ENCODE assay signal across 8 cellular contexts in the genomic region with DNA sequence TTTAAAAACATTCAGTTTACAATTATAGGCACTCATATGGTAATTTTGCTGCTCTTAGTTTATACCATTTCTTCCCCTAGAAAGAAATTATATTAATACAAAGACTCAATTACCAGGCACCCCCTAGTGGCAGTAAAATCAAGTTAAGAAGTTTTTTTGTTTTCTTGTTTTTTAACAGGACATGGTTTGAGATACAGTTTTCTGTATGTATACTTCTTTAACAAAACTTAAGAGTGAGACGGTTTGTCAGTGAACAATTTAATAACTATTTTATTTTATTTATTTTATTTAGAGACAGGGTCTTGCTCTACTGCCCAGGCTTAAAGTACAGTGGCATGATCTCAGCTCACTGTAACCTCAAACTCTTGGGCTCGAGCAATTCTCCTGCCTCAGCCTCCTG.
DNase-seq lines count a peak whose midpoint lies in the region; ATAC-seq and TF ChIP-seq lines count a peak whose summit lies in the region.

No MANE protein-coding gene starts in this region.

- POLR2A ChIA-PET in PC-3 (lab: Charles Lee; ENCODE audit: unreplicated experiment), result no interaction called here

- H3K9ac ChIP-seq in PC-3 (ENCODE audit: low read length), result no peak overlapping the region

- H4K20me1 ChIP-seq in PC-3 (ENCODE audit: low read length), result no peaks in the 10 kb centered on the region

- H3K36me3 ChIP-seq in heart right ventricle (peaks cover 0 to 36% (median 0%) of the 10 kb centered on the region in 9 donors), PC-3 (ENCODE audit: low read depth, low read length) (peaks cover 10% of the 10 kb centered on the region; the same call in 1 of the 2 replicates)

- no peaks in the 10 kb centered on the region for H3F3A ChIP-seq in PC-3 (ENCODE audit: low read length, unreplicated experiment)

- H2AFZ ChIP-seq in PC-3 (ENCODE audit: low read length), result no peak overlapping the region

- DNase-seq in heart right ventricle, result no peak
- no peak for DNase-seq in Right ventricle myocardium inferior (ENCODE audit: missing footprints)
- peak; percentile 50 for DNase-seq in PC-3
- DNase-seq in foreskin fibroblast, result peak; percentile 2 to 52
- DNase-seq in NCI-H524 (lab: John Stamatoyannopoulos, UW), result no peak

- H3K4me1 ChIP-seq in heart right ventricle (peaks cover 0 to 20% (median 0%) of the 10 kb centered on the region in 9 donors), PC-3 (ENCODE audit: insufficient read depth, low read length) (no peaks in the 10 kb centered on the region)

- no peaks in the 10 kb centered on the region for H3K9me2 ChIP-seq in PC-3 (replicated peaks; ENCODE audit: low read length)

- H3K27me3 ChIP-seq in heart right ventricle (no peaks in the 10 kb centered on the region), PC-3 (ENCODE audit: low read length) (no peaks in the 10 kb centered on the region)

- BruUV-seq in PC-3 (replicated peaks; lab: Mats Ljungman, UMichigan), result no TSS peak

- intact Hi-C loops in heart right ventricle (cut with DNase I), result no loop called here
- intact Hi-C loops in Right ventricle myocardium inferior (cut with DNase I), result loop anchor here (10.0 kb wide), 1 partner anchor 361 kb away; no protein-coding TSS in a partner anchor
- intact Hi-C loops in PC-3 (cut with micrococcal nuclease), result loop anchor here (1.0 kb wide), 1 partner anchor 115 kb away; no protein-coding TSS in a partner anchor

- H3K9me3 ChIP-seq in heart right ventricle (no peaks in the 10 kb centered on the region), PC-3 (ENCODE audit: low read length) (no peaks in the 10 kb centered on the region)

- no peak for ATAC-seq in heart right ventricle
- ATAC-seq in Right ventricle myocardium inferior, result no peak
- ATAC-seq in PC-3, result no peak
- ATAC-seq in HG02840 (IDR thresholded peaks at IDR 0.05; ENCODE audit: low FRiP score, unreplicated experiment), result no peak
- ATAC-seq in GM21717 (IDR thresholded peaks at IDR 0.05; ENCODE audit: unreplicated experiment), result no peak
- no peak for ATAC-seq in GM19328 (IDR thresholded peaks at IDR 0.05; ENCODE audit: unreplicated experiment)

- CTCF ChIA-PET in PC-3 (lab: Charles Lee), result interaction anchor here (0.7 kb wide), 1 partner anchor 117 kb away, joined by 3 read pairs; no protein-coding TSS in a partner anchor

- no peaks in the 10 kb centered on the region for H3K79me2 ChIP-seq in PC-3 (ENCODE audit: low read length)

- H3K4me3 ChIP-seq in heart right ventricle (no peak overlapping the region), PC-3 (ENCODE audit: low read length) (no peak overlapping the region), foreskin fibroblast (ENCODE audit: low read depth in 1 of 2, low read length in 2 of 2) (no peak overlapping the region)

- 81 to 84% methylated on average over 2 of the region's 2 CpGs for WGBS in heart right ventricle, 2 donors

- H3K4me2 ChIP-seq in PC-3 (ENCODE audit: low read length), result no peak overlapping the region

- TF ChIP-seq CTCF in heart right ventricle (IDR thresholded peaks at IDR 0.05) (peak in 8 of 9 donors; percentile 13 to 55 (median 39)), PC-3 (conservative IDR thresholded peaks at IDR 0.05; ENCODE audit: low read depth, low read length) (peak; percentile 74), foreskin fibroblast (IDR thresholded peaks at IDR 0.05; ENCODE audit: low read depth, low read length) (peak; percentile 36)

- H3K27ac ChIP-seq in heart right ventricle, result no peak overlapping the region
- no peak overlapping the region for H3K27ac ChIP-seq in PC-3 (ENCODE audit: low read length)

Comparison
In these comparisons a context has a peak if more than half of its experiments do, and no peak if none do; other contexts are left out.
1. intact Hi-C loops: an anchor here in Right ventricle myocardium inferior (10.0 kb wide) and PC-3 (1.0 kb wide); none called in heart right ventricle.
2. DNase-seq: peak in PC-3 (single experiment) and foreskin fibroblast (2 of 2); none in heart right ventricle (0 of 2), Right ventricle myocardium inferior (single experiment) and NCI-H524 (0 of 2).
3. Peak in every context shown above with its lines, with median percentiles within 50 percentile points of each other: CTCF ChIP-seq.